Comparison of ENCODE assay signal across 18 cellular contexts in genomic region chr11:102457865-102458264, GRCh38. TPM values are rescaled to one million over a fixed set of nuclear protein-coding genes. Genes with fewer than 3 reads are reported as not detected.
A peak's percentile ranks its signal among the peaks of the same experiment; 100 is the strongest.
DNase-seq lines count a peak whose midpoint lies in the region; TF ChIP-seq lines count a peak whose summit lies in the region.
"Had no signal": no experiment of that assay in that cellular context is flagged by ENCODE, and none has a peak within 500 bp of the region (broad histone marks: within the 10 kb centered on the region; RNA-seq: fewer than 3 reads in every experiment).

No MANE protein-coding gene starts in this region.

- DNase-seq in DMS 273 (lab: John Stamatoyannopoulos, UW; ENCODE audit: unreplicated experiment) (peak; percentile 2), DMS 273 treated with DMSO at 0.1 percent for 48 hours (lab: John Stamatoyannopoulos, UW) (no peak), MCF 10A (ENCODE audit: unreplicated experiment) (peak; percentile 42), breast epithelium (ENCODE audit: low spot score in 2 of 2) (no peak), thyroid gland (no peak), hippocampal formation (lab: John Stamatoyannopoulos, UW) (no peak), glutamatergic neuron (no peak)
- DNase-seq: foreskin fibroblast; left ventricle myocardium superior; SHP77 treated with DMSO at 0.1 percent for 48 hours; stimulated activated naive CD4-positive, alpha-beta T cell treated with Interleukin-2 at 50 U/mL for 16 hours had no signal

- CTCF ChIA-PET in MCF 10A (lab: Yijun Ruan, JAX): interaction anchor here (0.5 to 1.0 kb wide), 2 partner anchors 12 to 143 kb away, joined by 4 read pairs; no protein-coding TSS in a partner anchor

- no peak overlapping the region for H3K4me3 ChIP-seq in breast epithelium
- H3K4me3 ChIP-seq in thyroid gland (replicated peaks in 1 of 3): no peak overlapping the region
- H3K4me3 ChIP-seq: HAP-1 had no signal

- H3K4me1 ChIP-seq in breast epithelium: no peaks in the 10 kb centered on the region
- peaks cover 38 to 65% of the 10 kb centered on the region in 2 donors for H3K4me1 ChIP-seq in thyroid gland

- H3K4me1 Mint-ChIP-seq in MCF 10A (ENCODE audit: insufficient read depth, unreplicated experiment): peaks cover 37% of the 10 kb centered on the region
- H3K4me1 Mint-ChIP-seq in glutamatergic neuron (ENCODE audit: low read depth, unreplicated experiment): peaks cover 11% of the 10 kb centered on the region

- no TSS peak for BruUV-seq in MCF 10A (replicated peaks; lab: Mats Ljungman, UMichigan)

- TF ChIP-seq POLR2A in breast epithelium (IDR thresholded peaks at IDR 0.05) (no peak), thyroid gland (IDR thresholded peaks at IDR 0.05) (no peak)

- H3K4me3 Mint-ChIP-seq in MCF 10A (ENCODE audit: unreplicated experiment) (no peak overlapping the region), glutamatergic neuron (ENCODE audit: unreplicated experiment) (no peak overlapping the region)
- H3K4me3 Mint-ChIP-seq: activated naive CD8-positive, alpha-beta T cell; CD14-positive monocyte; central memory CD8-positive, alpha-beta T cell had no signal

- H3K27me3 Mint-ChIP-seq in MCF 10A (ENCODE audit: insufficient read depth, unreplicated experiment): no peaks in the 10 kb centered on the region
- peaks cover 5% of the 10 kb centered on the region for H3K27me3 Mint-ChIP-seq in glutamatergic neuron (ENCODE audit: unreplicated experiment)
- H3K27me3 Mint-ChIP-seq: activated naive CD8-positive, alpha-beta T cell; central memory CD8-positive, alpha-beta T cell had no signal

- intact Hi-C loops in MCF 10A (cut with micrococcal nuclease) (no loop called here), breast epithelium (cut with DNase I; ENCODE audit: low total_unique reads) (no loop called here), thyroid gland (cut with DNase I) (no loop called here)

- POLR2A ChIA-PET in MCF 10A (lab: Yijun Ruan, JAX): interaction anchor here (1.0 to 1.3 kb wide), 3 partner anchors 23 to 109 kb away, joined by 3 to 5 read pairs (median 3); no protein-coding TSS in a partner anchor

- H3K9me3 Mint-ChIP-seq in MCF 10A (ENCODE audit: unreplicated experiment) (no peaks in the 10 kb centered on the region), glutamatergic neuron (ENCODE audit: unreplicated experiment) (peaks cover 4% of the 10 kb centered on the region)
- H3K9me3 Mint-ChIP-seq: CD14-positive monocyte; central memory CD8-positive, alpha-beta T cell had no signal

- H3K36me3 ChIP-seq in breast epithelium: no peaks in the 10 kb centered on the region
- H3K36me3 ChIP-seq in thyroid gland: no peaks in the 10 kb centered on the region
- H3K36me3 ChIP-seq: HAP-1 had no signal

- H3K27ac ChIP-seq in breast epithelium (no peak overlapping the region), VCaP (peak overlapping the region; percentile 68), thyroid gland (peak overlapping the region in 2 of 3 donors; percentile 7 to 68)
- H3K27ac ChIP-seq: 22Rv1 had no signal

- no peak for TF ChIP-seq CTCF in MCF 10A (IDR thresholded peaks at IDR 0.05; ENCODE audit: unreplicated experiment)
- no peak for TF ChIP-seq CTCF in breast epithelium (IDR thresholded peaks at IDR 0.05)
- no peak for TF ChIP-seq CTCF in VCaP (conservative IDR thresholded peaks at IDR 0.05)
- TF ChIP-seq CTCF in thyroid gland (IDR thresholded peaks at IDR 0.05): no peak
- no peak for TF ChIP-seq CTCF in glutamatergic neuron (IDR thresholded peaks at IDR 0.05; ENCODE audit: partially characterized antibody, unreplicated experiment)

- H3K27ac Mint-ChIP-seq in MCF 10A (ENCODE audit: low read depth, unreplicated experiment) (no peak overlapping the region), glutamatergic neuron (ENCODE audit: unreplicated experiment) (no peak overlapping the region)
- H3K27ac Mint-ChIP-seq: activated naive CD8-positive, alpha-beta T cell; progenitor cell of endocrine pancreas had no signal

- H3K27me3 ChIP-seq in breast epithelium (no peaks in the 10 kb centered on the region), thyroid gland (no peaks in the 10 kb centered on the region)

- peaks cover 3% of the 10 kb centered on the region for H3K36me3 Mint-ChIP-seq in MCF 10A (ENCODE audit: insufficient read depth, unreplicated experiment)
- H3K36me3 Mint-ChIP-seq in glutamatergic neuron (ENCODE audit: unreplicated experiment): no peaks in the 10 kb centered on the region
- H3K36me3 Mint-ChIP-seq: activated naive CD8-positive, alpha-beta T cell; CD14-positive monocyte had no signal

- H3K9me3 ChIP-seq in breast epithelium: no peaks in the 10 kb centered on the region
- H3K9me3 ChIP-seq in thyroid gland: no peaks in the 10 kb centered on the region
- H3K9me3 ChIP-seq: HAP-1 had no signal

RNA-seq across cellular contexts. Expression of gene TMEM123, which starts 5.3 kb away (rescaled TPM):
- 134 and 137 TPM in 2 replicates for total RNA-seq in MCF 10A (2022)
- 100 to 1,000 TPM in 2 of 3 donors, 10 to 100 TPM in 1; 74.6 to 307 (median 167) TPM for total RNA-seq in breast epithelium
- total RNA-seq in thyroid gland: 100 to 1,000 TPM; 282 to 506 (median 336) TPM
- total RNA-seq in glutamatergic neuron (ENCODE audit: unreplicated experiment): 18.1 TPM

Comparison
In these comparisons a context has a peak if more than half of its experiments do, and no peak if none do; other contexts are left out.
1. DNase-seq: peak in DMS 273 (single experiment) and MCF 10A (single experiment); none in DMS 273 treated with DMSO at 0.1 percent for 48 hours (single experiment), breast epithelium (0 of 2), thyroid gland (0 of 2), hippocampal formation (0 of 2) and glutamatergic neuron (single experiment).
2. H3K27ac ChIP-seq: peak in VCaP (single experiment) and thyroid gland (2 of 3); none in breast epithelium (0 of 2).